1 cellular context compared by ENCODE assay signal in the genomic region with DNA sequence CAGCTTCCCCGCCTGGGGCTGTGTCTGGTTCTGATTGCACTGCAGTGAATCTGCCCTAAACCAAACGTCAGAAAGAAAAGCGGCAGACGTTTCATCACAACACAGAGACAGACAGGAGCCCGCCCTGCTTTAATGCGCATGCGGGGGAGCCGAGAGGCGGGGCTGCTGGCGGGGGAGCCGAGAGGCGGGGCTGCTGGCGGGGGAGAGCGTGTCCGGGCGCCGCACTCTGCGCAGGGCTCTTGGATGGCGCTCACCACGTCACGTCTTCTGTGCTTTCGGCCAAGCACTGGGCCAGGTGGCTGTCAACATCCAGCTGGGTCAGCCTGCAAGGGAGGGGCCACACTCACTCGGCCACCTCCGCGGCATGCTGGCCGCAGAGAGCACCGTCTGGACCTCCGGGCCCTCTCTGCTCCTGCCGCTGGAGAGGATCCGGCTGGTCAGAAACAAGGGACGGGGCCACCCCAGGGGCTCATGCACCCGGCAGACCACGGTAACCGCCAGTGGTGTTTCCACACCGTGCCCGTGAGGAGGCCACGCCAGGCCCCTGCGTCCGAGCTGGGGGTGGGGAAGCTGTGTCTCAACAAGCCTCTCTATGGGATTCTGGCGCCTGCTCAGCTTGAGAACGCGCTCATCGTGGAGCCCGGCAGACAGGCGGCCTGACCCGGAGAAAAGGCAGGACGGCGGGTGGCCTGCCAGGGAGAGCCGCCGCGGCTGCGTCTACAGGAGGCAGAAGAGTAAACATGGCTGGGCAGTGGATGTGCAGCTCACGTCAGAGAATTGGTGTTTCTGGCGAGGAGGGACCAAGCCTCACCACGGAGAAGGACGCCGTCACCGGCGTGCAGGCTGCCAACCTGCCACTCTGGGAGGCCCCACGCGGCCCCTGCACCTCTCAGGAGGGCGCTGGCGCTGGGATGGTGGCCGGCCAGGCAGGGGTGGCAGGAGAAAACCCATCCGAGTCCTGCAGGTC.
TF ChIP-seq lines count a peak whose summit lies in the region.

No MANE protein-coding gene starts in this region.

TF ChIP-seq in HepG2, 621 proteins besides CTCF, POLR2A, EP300 and RAD21 (continued from another document and continues in another):
- TF ChIP-seq ZMAT3 (CRISPR knock-in tag; conservative IDR thresholded peaks at IDR 0.05) = no peak; the same call in 1 of the 2 replicates
- TF ChIP-seq MBNL3 (CRISPR knock-in tag; conservative IDR thresholded peaks at IDR 0.05) = no peak
- TF ChIP-seq ZNF768 (CRISPR knock-in tag; IDR thresholded peaks at IDR 0.05) = no peak
- no peak for TF ChIP-seq DNMT3B (CRISPR knock-in tag; conservative IDR thresholded peaks at IDR 0.05)
- no peak; the same call in 1 of the 2 replicates for TF ChIP-seq ZNF816 (CRISPR knock-in tag; IDR thresholded peaks at IDR 0.05; ENCODE audit: borderline replicate concordance)
- TF ChIP-seq GLI4 (CRISPR knock-in tag; IDR thresholded peaks at IDR 0.05; ENCODE audit: borderline replicate concordance) = 0 out of 2 replicates have a peak, but pooled peaks have one; percentile 16
- peak; percentile 53 for TF ChIP-seq THAP11 (CRISPR knock-in tag; IDR thresholded peaks at IDR 0.05)
- no peak for TF ChIP-seq THYN1 (CRISPR knock-in tag; IDR thresholded peaks at IDR 0.05; ENCODE audit: borderline replicate concordance, low read depth)
- TF ChIP-seq SMYD3 (CRISPR knock-in tag; IDR thresholded peaks at IDR 0.05) = no peak
- TF ChIP-seq ZNF282 (IDR thresholded peaks at IDR 0.05; ENCODE audit: partially characterized antibody) = no peak
- peak; percentile 76; the same call in 1 of the 2 replicates for TF ChIP-seq ZNF441 (CRISPR knock-in tag; IDR thresholded peaks at IDR 0.05; ENCODE audit: borderline replicate concordance)
- TF ChIP-seq ZFP82 (CRISPR knock-in tag; IDR thresholded peaks at IDR 0.05; ENCODE audit: borderline replicate concordance) = no peak
- no peak for TF ChIP-seq ATRX (CRISPR knock-in tag; IDR thresholded peaks at IDR 0.05; ENCODE audit: borderline replicate concordance)
- no peak for TF ChIP-seq ZNF354B (CRISPR knock-in tag; IDR thresholded peaks at IDR 0.05)
- no peak for TF ChIP-seq ZNF709 (CRISPR knock-in tag; IDR thresholded peaks at IDR 0.05)
- TF ChIP-seq ZNF343 (CRISPR knock-in tag; IDR thresholded peaks at IDR 0.05) = peak; percentile 56; the same call in 1 of the 2 replicates
- TF ChIP-seq ISX (CRISPR knock-in tag; conservative IDR thresholded peaks at IDR 0.05) = no peak
- TF ChIP-seq ZNF205 (CRISPR knock-in tag; IDR thresholded peaks at IDR 0.05) = peak; percentile 63; the same call in 1 of the 2 replicates
- TF ChIP-seq, protein P1, sequence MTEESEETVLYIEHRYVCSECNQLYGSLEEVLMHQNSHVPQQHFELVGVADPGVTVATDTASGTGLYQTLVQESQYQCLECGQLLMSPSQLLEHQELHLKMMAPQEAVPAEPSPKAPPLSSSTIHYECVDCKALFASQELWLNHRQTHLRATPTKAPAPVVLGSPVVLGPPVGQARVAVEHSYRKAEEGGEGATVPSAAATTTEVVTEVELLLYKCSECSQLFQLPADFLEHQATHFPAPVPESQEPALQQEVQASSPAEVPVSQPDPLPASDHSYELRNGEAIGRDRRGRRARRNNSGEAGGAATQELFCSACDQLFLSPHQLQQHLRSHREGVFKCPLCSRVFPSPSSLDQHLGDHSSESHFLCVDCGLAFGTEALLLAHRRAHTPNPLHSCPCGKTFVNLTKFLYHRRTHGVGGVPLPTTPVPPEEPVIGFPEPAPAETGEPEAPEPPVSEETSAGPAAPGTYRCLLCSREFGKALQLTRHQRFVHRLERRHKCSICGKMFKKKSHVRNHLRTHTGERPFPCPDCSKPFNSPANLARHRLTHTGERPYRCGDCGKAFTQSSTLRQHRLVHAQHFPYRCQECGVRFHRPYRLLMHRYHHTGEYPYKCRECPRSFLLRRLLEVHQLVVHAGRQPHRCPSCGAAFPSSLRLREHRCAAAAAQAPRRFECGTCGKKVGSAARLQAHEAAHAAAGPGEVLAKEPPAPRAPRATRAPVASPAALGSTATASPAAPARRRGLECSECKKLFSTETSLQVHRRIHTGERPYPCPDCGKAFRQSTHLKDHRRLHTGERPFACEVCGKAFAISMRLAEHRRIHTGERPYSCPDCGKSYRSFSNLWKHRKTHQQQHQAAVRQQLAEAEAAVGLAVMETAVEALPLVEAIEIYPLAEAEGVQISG (CRISPR knock-in tag; IDR thresholded peaks at IDR 0.05) = peak; percentile 59
- no peak for TF ChIP-seq ZNF589 (CRISPR knock-in tag; conservative IDR thresholded peaks at IDR 0.05)
- no peak for TF ChIP-seq ZNF629 (CRISPR knock-in tag; conservative IDR thresholded peaks at IDR 0.05)
- no peak for TF ChIP-seq NFIB (CRISPR knock-in tag; IDR thresholded peaks at IDR 0.05; ENCODE audit: borderline replicate concordance)
- no peak for TF ChIP-seq ZNF367 (CRISPR knock-in tag; IDR thresholded peaks at IDR 0.05; ENCODE audit: borderline replicate concordance)
- TF ChIP-seq DBP (CRISPR knock-in tag; IDR thresholded peaks at IDR 0.05; ENCODE audit: not compliant biosample characterization) = no peak
- no peak for TF ChIP-seq ZNF292 (CRISPR knock-in tag; IDR thresholded peaks at IDR 0.05; ENCODE audit: borderline replicate concordance, low read depth)
- no peak for TF ChIP-seq MLX (CRISPR knock-in tag; IDR thresholded peaks at IDR 0.05)
- TF ChIP-seq, protein P2, sequence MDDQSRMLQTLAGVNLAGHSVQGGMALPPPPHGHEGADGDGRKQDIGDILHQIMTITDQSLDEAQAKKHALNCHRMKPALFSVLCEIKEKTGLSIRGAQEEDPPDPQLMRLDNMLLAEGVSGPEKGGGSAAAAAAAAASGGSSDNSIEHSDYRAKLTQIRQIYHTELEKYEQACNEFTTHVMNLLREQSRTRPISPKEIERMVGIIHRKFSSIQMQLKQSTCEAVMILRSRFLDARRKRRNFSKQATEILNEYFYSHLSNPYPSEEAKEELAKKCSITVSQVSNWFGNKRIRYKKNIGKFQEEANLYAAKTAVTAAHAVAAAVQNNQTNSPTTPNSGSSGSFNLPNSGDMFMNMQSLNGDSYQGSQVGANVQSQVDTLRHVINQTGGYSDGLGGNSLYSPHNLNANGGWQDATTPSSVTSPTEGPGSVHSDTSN (CRISPR knock-in tag; IDR thresholded peaks at IDR 0.05; ENCODE audit: borderline replicate concordance) = no peak
- TF ChIP-seq KAT8 (CRISPR knock-in tag; IDR thresholded peaks at IDR 0.05) = peak; percentile 63; the same call in 1 of the 2 replicates
- TF ChIP-seq NR2C2 (CRISPR knock-in tag; IDR thresholded peaks at IDR 0.05; ENCODE audit: borderline replicate concordance) = 0 out of 2 replicates have a peak, but pooled peaks have one; percentile 24
- no peak for TF ChIP-seq TP53 (CRISPR knock-in tag; conservative IDR thresholded peaks at IDR 0.05)
- 0 out of 2 replicates have a peak, but pooled peaks have one; percentile 71 for TF ChIP-seq ZNF414 (CRISPR knock-in tag; IDR thresholded peaks at IDR 0.05)
- TF ChIP-seq BCL6 (CRISPR knock-in tag; IDR thresholded peaks at IDR 0.05) = no peak
- TF ChIP-seq THAP7 (CRISPR knock-in tag; IDR thresholded peaks at IDR 0.05) = no peak
- peak; percentile 16; the same call in 1 of the 2 replicates for TF ChIP-seq RXRB (CRISPR knock-in tag; IDR thresholded peaks at IDR 0.05; ENCODE audit: borderline replicate concordance)
- no peak for TF ChIP-seq ZNF678 (CRISPR knock-in tag; IDR thresholded peaks at IDR 0.05)
- TF ChIP-seq ZIK1 (CRISPR knock-in tag; IDR thresholded peaks at IDR 0.05; ENCODE audit: borderline replicate concordance, low read depth) = no peak
- TF ChIP-seq, protein P3, sequence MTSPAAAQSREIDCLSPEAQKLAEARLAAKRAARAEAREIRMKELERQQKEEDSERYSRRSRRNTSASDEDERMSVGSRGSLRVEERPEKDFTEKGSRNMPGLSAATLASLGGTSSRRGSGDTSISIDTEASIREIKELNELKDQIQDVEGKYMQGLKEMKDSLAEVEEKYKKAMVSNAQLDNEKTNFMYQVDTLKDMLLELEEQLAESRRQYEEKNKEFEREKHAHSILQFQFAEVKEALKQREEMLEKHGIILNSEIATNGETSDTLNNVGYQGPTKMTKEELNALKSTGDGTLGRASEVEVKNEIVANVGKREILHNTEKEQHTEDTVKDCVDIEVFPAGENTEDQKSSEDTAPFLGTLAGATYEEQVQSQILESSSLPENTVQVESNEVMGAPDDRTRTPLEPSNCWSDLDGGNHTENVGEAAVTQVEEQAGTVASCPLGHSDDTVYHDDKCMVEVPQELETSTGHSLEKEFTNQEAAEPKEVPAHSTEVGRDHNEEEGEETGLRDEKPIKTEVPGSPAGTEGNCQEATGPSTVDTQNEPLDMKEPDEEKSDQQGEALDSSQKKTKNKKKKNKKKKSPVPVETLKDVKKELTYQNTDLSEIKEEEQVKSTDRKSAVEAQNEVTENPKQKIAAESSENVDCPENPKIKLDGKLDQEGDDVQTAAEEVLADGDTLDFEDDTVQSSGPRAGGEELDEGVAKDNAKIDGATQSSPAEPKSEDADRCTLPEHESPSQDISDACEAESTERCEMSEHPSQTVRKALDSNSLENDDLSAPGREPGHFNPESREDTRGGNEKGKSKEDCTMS (CRISPR knock-in tag; conservative IDR thresholded peaks at IDR 0.05) = no peak
- no peak for TF ChIP-seq CAMTA2 (CRISPR knock-in tag; IDR thresholded peaks at IDR 0.05; ENCODE audit: borderline replicate concordance)
- TF ChIP-seq ZNF121 (CRISPR knock-in tag; IDR thresholded peaks at IDR 0.05) = no peak
- TF ChIP-seq RXRA (CRISPR knock-in tag; IDR thresholded peaks at IDR 0.05) = 0 out of 2 replicates have a peak, but pooled peaks have one; percentile 7
- peak; percentile 32 for TF ChIP-seq CREM (IDR thresholded peaks at IDR 0.05)
- 0 out of 2 replicates have a peak, but pooled peaks have one; percentile 10 for TF ChIP-seq CREM (CRISPR knock-in tag; IDR thresholded peaks at IDR 0.05)
- no peak for TF ChIP-seq GMEB2 (CRISPR knock-in tag; IDR thresholded peaks at IDR 0.05; ENCODE audit: low read depth)
- TF ChIP-seq, protein P4, sequence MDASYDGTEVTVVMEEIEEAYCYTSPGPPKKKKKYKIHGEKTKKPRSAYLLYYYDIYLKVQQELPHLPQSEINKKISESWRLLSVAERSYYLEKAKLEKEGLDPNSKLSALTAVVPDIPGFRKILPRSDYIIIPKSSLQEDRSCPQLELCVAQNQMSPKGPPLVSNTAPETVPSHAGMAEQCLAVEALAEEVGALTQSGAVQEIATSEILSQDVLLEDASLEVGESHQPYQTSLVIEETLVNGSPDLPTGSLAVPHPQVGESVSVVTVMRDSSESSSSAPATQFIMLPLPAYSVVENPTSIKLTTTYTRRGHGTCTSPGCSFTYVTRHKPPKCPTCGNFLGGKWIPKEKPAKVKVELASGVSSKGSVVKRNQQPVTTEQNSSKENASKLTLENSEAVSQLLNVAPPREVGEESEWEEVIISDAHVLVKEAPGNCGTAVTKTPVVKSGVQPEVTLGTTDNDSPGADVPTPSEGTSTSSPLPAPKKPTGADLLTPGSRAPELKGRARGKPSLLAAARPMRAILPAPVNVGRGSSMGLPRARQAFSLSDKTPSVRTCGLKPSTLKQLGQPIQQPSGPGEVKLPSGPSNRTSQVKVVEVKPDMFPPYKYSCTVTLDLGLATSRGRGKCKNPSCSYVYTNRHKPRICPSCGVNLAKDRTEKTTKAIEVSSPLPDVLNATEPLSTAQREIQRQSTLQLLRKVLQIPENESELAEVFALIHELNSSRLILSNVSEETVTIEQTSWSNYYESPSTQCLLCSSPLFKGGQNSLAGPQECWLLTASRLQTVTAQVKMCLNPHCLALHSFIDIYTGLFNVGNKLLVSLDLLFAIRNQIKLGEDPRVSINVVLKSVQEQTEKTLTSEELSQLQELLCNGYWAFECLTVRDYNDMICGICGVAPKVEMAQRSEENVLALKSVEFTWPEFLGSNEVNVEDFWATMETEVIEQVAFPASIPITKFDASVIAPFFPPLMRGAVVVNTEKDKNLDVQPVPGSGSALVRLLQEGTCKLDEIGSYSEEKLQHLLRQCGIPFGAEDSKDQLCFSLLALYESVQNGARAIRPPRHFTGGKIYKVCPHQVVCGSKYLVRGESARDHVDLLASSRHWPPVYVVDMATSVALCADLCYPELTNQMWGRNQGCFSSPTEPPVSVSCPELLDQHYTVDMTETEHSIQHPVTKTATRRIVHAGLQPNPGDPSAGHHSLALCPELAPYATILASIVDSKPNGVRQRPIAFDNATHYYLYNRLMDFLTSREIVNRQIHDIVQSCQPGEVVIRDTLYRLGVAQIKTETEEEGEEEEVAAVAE (CRISPR knock-in tag; IDR thresholded peaks at IDR 0.05; ENCODE audit: borderline replicate concordance) = no peak
- no peak for TF ChIP-seq MAFG (CRISPR knock-in tag; IDR thresholded peaks at IDR 0.05)
